35 cellular contexts compared by ENCODE assay signal in genomic region chr1:208148380-208148779, GRCh38.
"Had no signal": no experiment of that assay in that cellular context is flagged by ENCODE, and none has a peak within 500 bp of the region (broad histone marks: within the 10 kb centered on the region; RNA-seq: fewer than 3 reads in every experiment).

No MANE protein-coding gene starts in this region.

- H3K36me3 ChIP-seq: MG63 had no signal

- H3K9ac ChIP-seq: KMS-11 had no signal

- H3K4me3 ChIP-seq: MG63 had no signal

- H3K27me3 ChIP-seq: MG63 had no signal

- H3K27ac ChIP-seq: KMS-11 had no signal

- H3K9me3 ChIP-seq: MG63 had no signal

- DNase-seq: Karpas-422, Kasumi-1, KG1, MG63, MM.1S, MV-4-11, NCI-H1048, NCI-H1092, NCI-H1092 treated with DMSO at 0.1 percent for 48 hours, NCI-H1105, NCI-H1105 treated with DMSO at 0.1 percent for 48 hours, NCI-H1417, NCI-H1417 treated with DMSO at 0.1 percent for 48 hours, NCI-H1436, NCI-H1436 treated with DMSO at 0.1 percent for 48 hours, NCI-H146, NCI-H1694, NCI-H1694 treated with DMSO at 0.1 percent for 48 hours, NCI-H187, NCI-H187 treated with DMSO at 0.1 percent for 48 hours, NCI-H1930, NCI-H2029, NCI-H2029 treated with DMSO at 0.1 percent for 48 hours, NCI-H2081, NCI-H2081 treated with DMSO at 0.1 percent for 48 hours, NCI-H2107, NCI-H2171, NCI-H2171 treated with DMSO at 0.1 percent for 48 hours, NCI-H2227 treated with DMSO at 0.1 percent for 48 hours, NCI-H226, NCI-H345, NCI-H446, NCI-H446 treated with DMSO at 0.1 percent for 48 hours, NCI-H510A had no signal

- H3K4me2 ChIP-seq: KMS-11 had no signal
